In genomic region chr2:164913640-164914346, GRCh38 we compare ENCODE assay signal across 8 cellular contexts. TPM values are rescaled to one million over a fixed set of nuclear protein-coding genes. Genes with fewer than 3 reads are reported as not detected.
DNase-seq lines count a peak whose midpoint lies in the region; ATAC-seq and TF ChIP-seq lines count a peak whose summit lies in the region.
"Had no signal": no experiment of that assay in that cellular context is flagged by ENCODE, and none has a peak within 500 bp of the region (broad histone marks: within the 10 kb centered on the region; RNA-seq: fewer than 3 reads in every experiment).

No MANE protein-coding gene starts in this region.

- peak overlapping the region; percentile 57 for H3K27ac Mint-ChIP-seq in stimulated activated naive B cell treated with anti-CD40 and anti-IgM and Interleukin-4, amounts not matched to agents 10 μg/mL and 1 μg/mL and 100 μg/mL, for 72 hours
- H3K27ac Mint-ChIP-seq: activated naive CD8-positive, alpha-beta T cell had no signal

- peak; percentile 61 for DNase-seq in HCEC 1CT
- no peak for DNase-seq in RWPE1 (ENCODE audit: low spot score)
- DNase-seq in heart left ventricle = no peak
- DNase-seq in stimulated activated naive B cell treated with anti-CD40 and anti-IgM and Interleukin-4, amounts not matched to agents 10 μg/mL and 1 μg/mL and 100 μg/mL, for 72 hours = no peak
- DNase-seq in SKM-1 treated with dmso at 0.1 percent for 144 hours (lab: John Stamatoyannopoulos, UW; ENCODE audit: unreplicated experiment) = no peak
- no peak for DNase-seq in activated CD4-positive, alpha-beta T cell treated with anti-CD3 and anti-CD28 coated beads, Interleukin-2, amount 50 U/mL, for 1 hour
- DNase-seq in 8988T = no peak

- intact Hi-C loops in heart left ventricle (cut with DNase I) = loop anchor here in 9 of 10 donors (1.0 to 10.0 kb wide), 7 partner anchors 71 to 349 kb away; partner anchors contain the start of gene COBLL1 (in 7 of the 9)

- H3K4me3 Mint-ChIP-seq in stimulated activated naive B cell treated with anti-CD40 and anti-IgM and Interleukin-4, amounts not matched to agents 10 μg/mL and 1 μg/mL and 100 μg/mL, for 72 hours = peak overlapping the region in 1 of 2 donors; percentile 17
- H3K4me3 Mint-ChIP-seq: activated naive CD8-positive, alpha-beta T cell had no signal

- no peaks in the 10 kb centered on the region for H3K27me3 Mint-ChIP-seq in stimulated activated naive B cell treated with anti-CD40 and anti-IgM and Interleukin-4, amounts not matched to agents 10 μg/mL and 1 μg/mL and 100 μg/mL, for 72 hours

- no peaks in the 10 kb centered on the region for H3K9me3 Mint-ChIP-seq in stimulated activated naive B cell treated with anti-CD40 and anti-IgM and Interleukin-4, amounts not matched to agents 10 μg/mL and 1 μg/mL and 100 μg/mL, for 72 hours

- POLR2A ChIA-PET in RWPE1 (lab: Yijun Ruan, JAX; ENCODE audit: low non-redundant PET) = no interaction called here

- H3K27me3 ChIP-seq in heart left ventricle = no peaks in the 10 kb centered on the region

- H3K36me3 ChIP-seq in heart left ventricle = no peaks in the 10 kb centered on the region

- ATAC-seq in heart left ventricle = peak in 3 of 4 donors; percentile 55 to 69 (median 61)
- ATAC-seq in stimulated activated naive B cell treated with anti-CD40 and anti-IgM and Interleukin-4, amounts not matched to agents 10 μg/mL and 1 μg/mL and 100 μg/mL, for 72 hours (replicated peaks) = peak; percentile 74 to 81

- H3K9me3 ChIP-seq in heart left ventricle = no peaks in the 10 kb centered on the region

- CTCF ChIA-PET in RWPE1 (lab: Yijun Ruan, JAX) = interaction anchor here (0.7 to 1.5 kb wide), 5 partner anchors 38 to 72 kb away, joined by 3 to 6 read pairs (median 4); partner anchors contain the start of gene COBLL1

- peaks cover 21 to 36% of the 10 kb centered on the region in 2 donors for H3K4me1 Mint-ChIP-seq in stimulated activated naive B cell treated with anti-CD40 and anti-IgM and Interleukin-4, amounts not matched to agents 10 μg/mL and 1 μg/mL and 100 μg/mL, for 72 hours

- no peak for TF ChIP-seq POLR2A in heart left ventricle (IDR thresholded peaks at IDR 0.05)

- no peak overlapping the region for H3K27ac ChIP-seq in RWPE1
- peak overlapping the region in 7 of 12 donors; percentile 3 to 38 (median 24) for H3K27ac ChIP-seq in heart left ventricle

- no peak overlapping the region for H3K4me3 ChIP-seq in heart left ventricle

- no peaks in the 10 kb centered on the region for H3K36me3 Mint-ChIP-seq in stimulated activated naive B cell treated with anti-CD40 and anti-IgM and Interleukin-4, amounts not matched to agents 10 μg/mL and 1 μg/mL and 100 μg/mL, for 72 hours
- H3K36me3 Mint-ChIP-seq: activated naive CD8-positive, alpha-beta T cell had no signal

- H3K4me1 ChIP-seq in heart left ventricle = peaks cover 0 to 49% (median 13%) of the 10 kb centered on the region in 12 donors

- peak; percentile 52 for TF ChIP-seq CTCF in RWPE1 (conservative IDR thresholded peaks at IDR 0.05; ENCODE audit: low read depth)
- TF ChIP-seq CTCF in heart left ventricle (IDR thresholded peaks at IDR 0.05) = peak; percentile 19 to 62 (median 42)

RNA-seq across cellular contexts. Expression of gene SLC38A11, which starts 41.5 kb away (rescaled TPM):
- 1 to 10 TPM in 1 of 9 donors, under 1 TPM in 8; 0.25 to 1.9 (median 0.51) TPM for total RNA-seq in heart left ventricle
- polyA plus RNA-seq in heart left ventricle = 1 to 10 TPM in 1 of 2 donors, under 1 TPM in 1; 0.55 to 1.4 TPM
